1 cellular context compared by ENCODE assay signal in genomic region chr17:51346218-51346982, GRCh38.
TF ChIP-seq lines count a peak whose summit lies in the region.

No MANE protein-coding gene starts in this region.

TF ChIP-seq in GM23338, 12 proteins besides CTCF, POLR2A, EP300 and RAD21 (continued from another document):
- TF ChIP-seq ZNF462 (CRISPR knock-in tag; IDR thresholded peaks at IDR 0.05) (no peak), ZNF331 (CRISPR knock-in tag; IDR thresholded peaks at IDR 0.05; ENCODE audit: low read depth) (no peak), EZH2phosphoT487 (IDR thresholded peaks at IDR 0.05; ENCODE audit: unreplicated experiment) (no peak), ZNF114 (CRISPR knock-in tag; IDR thresholded peaks at IDR 0.05) (no peak), EZH2 (IDR thresholded peaks at IDR 0.05; ENCODE audit: low read depth, unreplicated experiment) (no peak), NANOG (IDR thresholded peaks at IDR 0.05; ENCODE audit: borderline replicate concordance) (no peak), POLR2AphosphoS5 (IDR thresholded peaks at IDR 0.05; ENCODE audit: low read depth) (no peak), STAT1 (IDR thresholded peaks at IDR 0.05; ENCODE audit: unreplicated experiment) (no peak)
- TF ChIP-seq, protein P1, sequence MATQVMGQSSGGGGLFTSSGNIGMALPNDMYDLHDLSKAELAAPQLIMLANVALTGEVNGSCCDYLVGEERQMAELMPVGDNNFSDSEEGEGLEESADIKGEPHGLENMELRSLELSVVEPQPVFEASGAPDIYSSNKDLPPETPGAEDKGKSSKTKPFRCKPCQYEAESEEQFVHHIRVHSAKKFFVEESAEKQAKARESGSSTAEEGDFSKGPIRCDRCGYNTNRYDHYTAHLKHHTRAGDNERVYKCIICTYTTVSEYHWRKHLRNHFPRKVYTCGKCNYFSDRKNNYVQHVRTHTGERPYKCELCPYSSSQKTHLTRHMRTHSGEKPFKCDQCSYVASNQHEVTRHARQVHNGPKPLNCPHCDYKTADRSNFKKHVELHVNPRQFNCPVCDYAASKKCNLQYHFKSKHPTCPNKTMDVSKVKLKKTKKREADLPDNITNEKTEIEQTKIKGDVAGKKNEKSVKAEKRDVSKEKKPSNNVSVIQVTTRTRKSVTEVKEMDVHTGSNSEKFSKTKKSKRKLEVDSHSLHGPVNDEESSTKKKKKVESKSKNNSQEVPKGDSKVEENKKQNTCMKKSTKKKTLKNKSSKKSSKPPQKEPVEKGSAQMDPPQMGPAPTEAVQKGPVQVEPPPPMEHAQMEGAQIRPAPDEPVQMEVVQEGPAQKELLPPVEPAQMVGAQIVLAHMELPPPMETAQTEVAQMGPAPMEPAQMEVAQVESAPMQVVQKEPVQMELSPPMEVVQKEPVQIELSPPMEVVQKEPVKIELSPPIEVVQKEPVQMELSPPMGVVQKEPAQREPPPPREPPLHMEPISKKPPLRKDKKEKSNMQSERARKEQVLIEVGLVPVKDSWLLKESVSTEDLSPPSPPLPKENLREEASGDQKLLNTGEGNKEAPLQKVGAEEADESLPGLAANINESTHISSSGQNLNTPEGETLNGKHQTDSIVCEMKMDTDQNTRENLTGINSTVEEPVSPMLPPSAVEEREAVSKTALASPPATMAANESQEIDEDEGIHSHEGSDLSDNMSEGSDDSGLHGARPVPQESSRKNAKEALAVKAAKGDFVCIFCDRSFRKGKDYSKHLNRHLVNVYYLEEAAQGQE (IDR thresholded peaks at IDR 0.05; ENCODE audit: unreplicated experiment): no peak
- TF ChIP-seq, protein P2, sequence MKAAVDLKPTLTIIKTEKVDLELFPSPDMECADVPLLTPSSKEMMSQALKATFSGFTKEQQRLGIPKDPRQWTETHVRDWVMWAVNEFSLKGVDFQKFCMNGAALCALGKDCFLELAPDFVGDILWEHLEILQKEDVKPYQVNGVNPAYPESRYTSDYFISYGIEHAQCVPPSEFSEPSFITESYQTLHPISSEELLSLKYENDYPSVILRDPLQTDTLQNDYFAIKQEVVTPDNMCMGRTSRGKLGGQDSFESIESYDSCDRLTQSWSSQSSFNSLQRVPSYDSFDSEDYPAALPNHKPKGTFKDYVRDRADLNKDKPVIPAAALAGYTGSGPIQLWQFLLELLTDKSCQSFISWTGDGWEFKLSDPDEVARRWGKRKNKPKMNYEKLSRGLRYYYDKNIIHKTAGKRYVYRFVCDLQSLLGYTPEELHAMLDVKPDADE (IDR thresholded peaks at IDR 0.05): no peak
